In genomic region chr11:118924591-118925585, GRCh38 we compare ENCODE assay signal across 1 cellular context.
A peak's percentile ranks its signal among the peaks of the same experiment; 100 is the strongest.
TF ChIP-seq lines count a peak whose summit lies in the region.

No MANE protein-coding gene starts in this region.

TF ChIP-seq in HepG2, 621 proteins besides CTCF, POLR2A, EP300 and RAD21 (continued from another document and continues in another):
- TF ChIP-seq ZNF776 (CRISPR knock-in tag; IDR thresholded peaks at IDR 0.05) (no peak), TBX2 (CRISPR knock-in tag; IDR thresholded peaks at IDR 0.05; ENCODE audit: borderline replicate concordance) (0 out of 2 replicates have a peak, but pooled peaks have one; percentile 15), NR2F1 (CRISPR knock-in tag; IDR thresholded peaks at IDR 0.05) (no peak), TEF (CRISPR knock-in tag; IDR thresholded peaks at IDR 0.05) (no peak), SP140L (CRISPR knock-in tag; IDR thresholded peaks at IDR 0.05; ENCODE audit: borderline replicate concordance) (no peak), DDIT3 (CRISPR knock-in tag; IDR thresholded peaks at IDR 0.05) (no peak), CCDC6 (CRISPR knock-in tag; IDR thresholded peaks at IDR 0.05) (no peak), RBFOX2 (IDR thresholded peaks at IDR 0.05; ENCODE audit: low read depth, low read length) (no peak), HNF1B (CRISPR knock-in tag; IDR thresholded peaks at IDR 0.05) (no peak), ZFX (CRISPR knock-in tag; IDR thresholded peaks at IDR 0.05; ENCODE audit: low read depth) (peak; percentile 94), RFXAP (CRISPR knock-in tag; IDR thresholded peaks at IDR 0.05; ENCODE audit: borderline replicate concordance) (no peak), DPF2 (CRISPR knock-in tag; IDR thresholded peaks at IDR 0.05; ENCODE audit: borderline replicate concordance, low read depth) (no peak), ZNF839 (CRISPR knock-in tag; IDR thresholded peaks at IDR 0.05; ENCODE audit: borderline replicate concordance) (no peak), BATF2 (CRISPR knock-in tag; IDR thresholded peaks at IDR 0.05) (no peak), SMYD3 (CRISPR knock-in tag; IDR thresholded peaks at IDR 0.05) (no peak), RNF219 (CRISPR knock-in tag; IDR thresholded peaks at IDR 0.05) (no peak), CREBL2 (CRISPR knock-in tag; IDR thresholded peaks at IDR 0.05; ENCODE audit: borderline replicate concordance) (no peak), ZBTB14 (CRISPR knock-in tag; IDR thresholded peaks at IDR 0.05) (no peak), ZNF333 (CRISPR knock-in tag; IDR thresholded peaks at IDR 0.05; ENCODE audit: borderline replicate concordance) (no peak), ZMYM2 (CRISPR knock-in tag; IDR thresholded peaks at IDR 0.05) (no peak), TERF1 (CRISPR knock-in tag; IDR thresholded peaks at IDR 0.05) (no peak), RXRA (CRISPR knock-in tag; IDR thresholded peaks at IDR 0.05) (peak; percentile 24; the same call in 1 of the 2 replicates), SP1 (IDR thresholded peaks at IDR 0.05) (no peak), SP1 (CRISPR knock-in tag; IDR thresholded peaks at IDR 0.05) (no peak), GZF1 (CRISPR knock-in tag; IDR thresholded peaks at IDR 0.05) (no peak), CEBPB (IDR thresholded peaks at IDR 0.05; ENCODE audit: borderline replicate concordance, low read depth, low read length) (no peak), ZNF274 (CRISPR knock-in tag; IDR thresholded peaks at IDR 0.05) (0 out of 2 replicates have a peak, but pooled peaks have one; percentile 45), ZNF256 (CRISPR knock-in tag; conservative IDR thresholded peaks at IDR 0.05) (no peak), ZNF720 (CRISPR knock-in tag; IDR thresholded peaks at IDR 0.05) (no peak), RAD51 (IDR thresholded peaks at IDR 0.05; ENCODE audit: borderline replicate concordance) (no peak), ZNF547 (CRISPR knock-in tag; IDR thresholded peaks at IDR 0.05) (no peak; the same call in 1 of the 2 replicates), ZNF543 (CRISPR knock-in tag; IDR thresholded peaks at IDR 0.05) (peak; percentile 30; the same call in 1 of the 2 replicates), SMC3 (IDR thresholded peaks at IDR 0.05; ENCODE audit: low read length) (no peak), MEIS2 (CRISPR knock-in tag; IDR thresholded peaks at IDR 0.05) (no peak), PITX1 (CRISPR knock-in tag; IDR thresholded peaks at IDR 0.05) (peak; percentile 49; the same call in 1 of the 2 replicates), ZNF496 (CRISPR knock-in tag; IDR thresholded peaks at IDR 0.05; ENCODE audit: insufficient replicate concordance) (no peak), ZNF572 (CRISPR knock-in tag; IDR thresholded peaks at IDR 0.05) (no peak), NFE2L1 (CRISPR knock-in tag; IDR thresholded peaks at IDR 0.05; ENCODE audit: borderline replicate concordance) (no peak), ZBTB8A (CRISPR knock-in tag; IDR thresholded peaks at IDR 0.05; ENCODE audit: borderline replicate concordance, low read depth) (no peak), IKZF5 (CRISPR knock-in tag; IDR thresholded peaks at IDR 0.05) (no peak), ZNF468 (CRISPR knock-in tag; IDR thresholded peaks at IDR 0.05) (no peak), EEA1 (CRISPR knock-in tag; IDR thresholded peaks at IDR 0.05; ENCODE audit: borderline replicate concordance) (no peak), CERS6 (CRISPR knock-in tag; IDR thresholded peaks at IDR 0.05) (no peak), GABPA (IDR thresholded peaks at IDR 0.05; ENCODE audit: low read depth, low read length) (no peak), GABPA (CRISPR knock-in tag; IDR thresholded peaks at IDR 0.05; ENCODE audit: low read depth) (no peak), ARHGAP35 (CRISPR knock-in tag; IDR thresholded peaks at IDR 0.05; ENCODE audit: borderline replicate concordance) (no peak), TP53 (CRISPR knock-in tag; conservative IDR thresholded peaks at IDR 0.05) (no peak), KDM5B (CRISPR knock-in tag; IDR thresholded peaks at IDR 0.05; ENCODE audit: borderline replicate concordance) (0 out of 2 replicates have a peak, but pooled peaks have one; percentile 77), ZNF550 (CRISPR knock-in tag; IDR thresholded peaks at IDR 0.05; ENCODE audit: borderline replicate concordance) (no peak), ZNF619 (CRISPR knock-in tag; IDR thresholded peaks at IDR 0.05) (no peak), ZNF598 (CRISPR knock-in tag; IDR thresholded peaks at IDR 0.05; ENCODE audit: borderline replicate concordance) (peak; percentile 70; the same call in 1 of the 2 replicates), ZXDC (CRISPR knock-in tag; IDR thresholded peaks at IDR 0.05) (no peak), GMEB1 (CRISPR knock-in tag; IDR thresholded peaks at IDR 0.05; ENCODE audit: borderline replicate concordance) (0 out of 2 replicates have a peak, but pooled peaks have one; percentile 41)
